In genomic region chr11:6480299-6480914, GRCh38 we compare ENCODE assay signal across 8 cellular contexts. TPM values are rescaled to one million over a fixed set of nuclear protein-coding genes. Genes with fewer than 3 reads are reported as not detected.
DNase-seq lines count a peak whose midpoint lies in the region; ATAC-seq, FAIRE-seq and TF ChIP-seq lines count a peak whose summit lies in the region.

No MANE protein-coding gene starts in this region.

- TF ChIP-seq POLR2A in H54 (IDR thresholded peaks at IDR 0.05; ENCODE audit: low read depth, low read length), result no peak

- peak overlapping the region; percentile 96 for H3K27ac Mint-ChIP-seq in stimulated activated naive CD8-positive, alpha-beta T cell treated with anti-CD3 and anti-CD28 coated beads, Interleukin-15, Interleukin-2, amounts not matched to agents 100 ng/mL and 50 ng/mL, for 24 hours

- ATAC-seq in stimulated activated naive CD8-positive, alpha-beta T cell treated with anti-CD3 and anti-CD28 coated beads, Interleukin-15, Interleukin-2, amounts not matched to agents 100 U/mL and 50 U/mL, for 24 hours, result no peak
- no peak for ATAC-seq in mucosa of descending colon

- TF ChIP-seq CTCF in mucosa of descending colon (IDR thresholded peaks at IDR 0.05), result no peak

- DNase-seq in stimulated activated naive CD8-positive, alpha-beta T cell treated with anti-CD3 and anti-CD28 coated beads, Interleukin-15, Interleukin-2, amounts not matched to agents 100 U/mL and 50 U/mL, for 24 hours, result no peak
- DNase-seq in caudate nucleus (lab: John Stamatoyannopoulos, UW) (no peak), mucosa of descending colon (peak in 1 of 3 donors; percentile 30), posterior cingulate gyrus (no peak), head of caudate nucleus (no peak), H54 (ENCODE audit: insufficient read length, low spot score) (no peak), DMS 273 (lab: John Stamatoyannopoulos, UW; ENCODE audit: unreplicated experiment) (no peak)

- no peak for FAIRE-seq in H54 (lab: Jason Lieb, UNC)

- peaks cover 5% of the 10 kb centered on the region for H3K36me3 ChIP-seq in mucosa of descending colon (ENCODE audit: low read depth)

- H3K4me1 Mint-ChIP-seq in stimulated activated naive CD8-positive, alpha-beta T cell treated with anti-CD3 and anti-CD28 coated beads, Interleukin-15, Interleukin-2, amounts not matched to agents 100 ng/mL and 50 ng/mL, for 24 hours (ENCODE audit: low read depth), result peaks cover 41% of the 10 kb centered on the region

- H3K9me3 ChIP-seq in mucosa of descending colon, result no peaks in the 10 kb centered on the region

- peak overlapping the region; percentile 95 for H3K4me3 Mint-ChIP-seq in stimulated activated naive CD8-positive, alpha-beta T cell treated with anti-CD3 and anti-CD28 coated beads, Interleukin-15, Interleukin-2, amounts not matched to agents 100 ng/mL and 50 ng/mL, for 24 hours

- H3K9me3 Mint-ChIP-seq in stimulated activated naive CD8-positive, alpha-beta T cell treated with anti-CD3 and anti-CD28 coated beads, Interleukin-15, Interleukin-2, amounts not matched to agents 100 ng/mL and 50 ng/mL, for 24 hours, result no peaks in the 10 kb centered on the region

- intact Hi-C loops in mucosa of descending colon (cut with DNase I, micrococcal nuclease) (no loop called here), posterior cingulate gyrus (cut with DNase I) (loop anchor here (5.0 kb wide), 1 partner anchor 277 kb away; no protein-coding TSS in a partner anchor), head of caudate nucleus (cut with DNase I) (no loop called here)

- H3K27me3 Mint-ChIP-seq in stimulated activated naive CD8-positive, alpha-beta T cell treated with anti-CD3 and anti-CD28 coated beads, Interleukin-15, Interleukin-2, amounts not matched to agents 100 ng/mL and 50 ng/mL, for 24 hours, result no peaks in the 10 kb centered on the region

- H3K4me1 ChIP-seq in mucosa of descending colon (ENCODE audit: low read depth), result peaks cover 31% of the 10 kb centered on the region

- peak overlapping the region; percentile 50 for H3K4me3 ChIP-seq in mucosa of descending colon

- peaks cover 38% of the 10 kb centered on the region for H3K36me3 Mint-ChIP-seq in stimulated activated naive CD8-positive, alpha-beta T cell treated with anti-CD3 and anti-CD28 coated beads, Interleukin-15, Interleukin-2, amounts not matched to agents 100 ng/mL and 50 ng/mL, for 24 hours (ENCODE audit: low read depth)

- peak overlapping the region; percentile 95 for H3K27ac ChIP-seq in caudate nucleus (ENCODE audit: low read depth, low read length)

RNA-seq across cellular contexts. Expression of gene ARFIP2, which starts 0.7 kb away (rescaled TPM):
- total RNA-seq in mucosa of descending colon, result 10 to 100 TPM; 52.7 to 85.0 (median 76.6) TPM

RNA-seq across cellular contexts. Expression of gene TIMM10B, which starts 0.9 kb away (rescaled TPM):
- 10 to 100 TPM; 36.9 to 42.4 (median 41.0) TPM for total RNA-seq in mucosa of descending colon

RNA-seq across cellular contexts. Expression of gene TRIM3, which starts 6.7 kb away (rescaled TPM):
- 10 to 100 TPM; 28.0 to 57.8 (median 48.4) TPM for total RNA-seq in mucosa of descending colon

RNA-seq across cellular contexts. Expression of gene DNHD1, which starts 16.7 kb away (rescaled TPM):
- total RNA-seq in mucosa of descending colon, result 10 to 100 TPM; 12.9 to 17.7 (median 15.5) TPM

RNA-seq across cellular contexts. Expression of gene HPX, which starts 39.6 kb away (rescaled TPM):
- total RNA-seq in mucosa of descending colon, result 1 to 10 TPM; 2.0 to 7.0 (median 2.3) TPM
